7 cellular contexts compared by ENCODE assay signal in genomic region chr20:44888226-44889103, GRCh38. TPM values are rescaled to one million over a fixed set of nuclear protein-coding genes. Genes with fewer than 3 reads are reported as not detected.
DNase-seq lines count a peak whose midpoint lies in the region; TF ChIP-seq lines count a peak whose summit lies in the region.

No MANE protein-coding gene starts in this region.

- no peaks in the 10 kb centered on the region for H3K9me3 Mint-ChIP-seq in progenitor cell of endocrine pancreas (ENCODE audit: low read depth)

- H3K9ac ChIP-seq in OCI-LY3 (ENCODE audit: low read length) (no peak overlapping the region), duodenal mucosa (ENCODE audit: low read depth in 1 of 2, low read length in 2 of 2) (peak overlapping the region in 1 of 2 donors; percentile 87)

- peak overlapping the region; percentile 56 for H3K27ac Mint-ChIP-seq in progenitor cell of endocrine pancreas

- H3K4me1 Mint-ChIP-seq in progenitor cell of endocrine pancreas (ENCODE audit: low read depth): peaks cover 23% of the 10 kb centered on the region

- H3K9me3 ChIP-seq in OCI-LY3 (ENCODE audit: insufficient read depth, low read length): no peaks in the 10 kb centered on the region
- H3K9me3 ChIP-seq in duodenal mucosa (ENCODE audit: control insufficient read depth in 1 of 2, low read length in 2 of 2): no peaks in the 10 kb centered on the region

- H3K4me2 ChIP-seq in OCI-LY3 (ENCODE audit: low read length): peak overlapping the region; percentile 2; the same call in 1 of the 2 replicates

- no peaks in the 10 kb centered on the region for H3K27me3 ChIP-seq in OCI-LY3 (ENCODE audit: low read depth, low read length)
- no peaks in the 10 kb centered on the region for H3K27me3 ChIP-seq in duodenal mucosa (ENCODE audit: control insufficient read depth in 1 of 2, insufficient read depth in 2 of 2, low read length in 2 of 2)

- peaks cover 36% of the 10 kb centered on the region for H3K36me3 ChIP-seq in OCI-LY3 (replicated peaks; ENCODE audit: low read depth, low read length)
- H3K36me3 ChIP-seq in duodenal mucosa (ENCODE audit: control insufficient read depth in 1 of 2, insufficient read depth in 2 of 2, low read length in 2 of 2): peaks cover 0 to 6% of the 10 kb centered on the region in 2 donors

- peak; percentile 13 for DNase-seq in GM12865 (ENCODE audit: low read depth)
- no peak for DNase-seq in progenitor cell of endocrine pancreas (ENCODE audit: low spot score, unreplicated experiment)
- no peak for DNase-seq in NCI-H69 (lab: John Stamatoyannopoulos, UW)
- DNase-seq in activated effector memory CD4-positive, alpha-beta T cell treated with anti-CD3 and anti-CD28 coated beads, Interleukin-2, amount 50 U/mL, for 16 hours: no peak
- no peak for DNase-seq in OCI-M2 (lab: John Stamatoyannopoulos, UW; ENCODE audit: unreplicated experiment)

- H3K4me1 ChIP-seq in OCI-LY3 (ENCODE audit: low read length) (peaks cover 33% of the 10 kb centered on the region), duodenal mucosa (ENCODE audit: control insufficient read depth in 1 of 2, insufficient read depth in 2 of 2, low read length in 2 of 2) (peaks cover 35 to 45% of the 10 kb centered on the region in 2 donors)

- H3K27ac ChIP-seq in OCI-LY3 (ENCODE audit: low read length): no peak overlapping the region
- H3K27ac ChIP-seq in duodenal mucosa (ENCODE audit: low read depth, low read length): no peak overlapping the region

- H3K4me3 Mint-ChIP-seq in progenitor cell of endocrine pancreas (ENCODE audit: low read depth): no peak overlapping the region

- H3K27me3 Mint-ChIP-seq in progenitor cell of endocrine pancreas: no peaks in the 10 kb centered on the region

- peaks cover 80% of the 10 kb centered on the region for H3K79me2 ChIP-seq in OCI-LY3 (ENCODE audit: low read length)

- H3K36me3 Mint-ChIP-seq in progenitor cell of endocrine pancreas (ENCODE audit: insufficient read depth): no peaks in the 10 kb centered on the region

- TF ChIP-seq CTCF in GM12865 (IDR thresholded peaks at IDR 0.05; ENCODE audit: insufficient read depth, low read depth, low read length, missing control alignments) (no peak), OCI-LY3 (IDR thresholded peaks at IDR 0.05; ENCODE audit: low read depth, low read length) (no peak), progenitor cell of endocrine pancreas (IDR thresholded peaks at IDR 0.05; ENCODE audit: unreplicated experiment) (peak; percentile 43)

- peak overlapping the region; percentile 96 for H3K4me3 ChIP-seq in GM12865 (ENCODE audit: low read depth, low read length)
- no peak overlapping the region for H3K4me3 ChIP-seq in OCI-LY3 (ENCODE audit: low read length)
- H3K4me3 ChIP-seq in duodenal mucosa (ENCODE audit: low read depth in 1 of 2, low read length in 2 of 2): peak overlapping the region; percentile 2 to 8

- peaks cover 72% of the 10 kb centered on the region for H4K20me1 ChIP-seq in OCI-LY3 (ENCODE audit: insufficient read depth, low read length)

- no peak overlapping the region for H2AFZ ChIP-seq in OCI-LY3 (ENCODE audit: low read depth, low read length)

RNA-seq across cellular contexts. Expression of gene YWHAB, which starts 3.0 kb away (rescaled TPM):
- 125 and 126 TPM in 2 replicates for total RNA-seq in progenitor cell of endocrine pancreas

RNA-seq across cellular contexts. Expression of gene PABPC1L, which starts 21.4 kb away (rescaled TPM):
- total RNA-seq in progenitor cell of endocrine pancreas: 211 and 219 TPM in 2 replicates
